ENCODE assay signal across 8 cellular contexts in genomic region chr5:180801596-180802324, GRCh38. TPM values are rescaled to one million over a fixed set of nuclear protein-coding genes. Genes with fewer than 3 reads are reported as not detected.
DNase-seq lines count a peak whose midpoint lies in the region; ATAC-seq and TF ChIP-seq lines count a peak whose summit lies in the region.

No MANE protein-coding gene starts in this region.

- CTCF ChIA-PET in CD8-positive, alpha-beta T cell (lab: Charles Lee) = interaction anchor here (0.9 to 3.4 kb wide), 6 partner anchors 9 to 108 kb away, joined by 3 to 24 read pairs (median 8); no protein-coding TSS in a partner anchor

- H3K27ac ChIP-seq in CD8-positive, alpha-beta T cell (ENCODE audit: low read depth, low read length) = peak overlapping the region; percentile 44
- H3K27ac ChIP-seq in Peyer's patch = peak overlapping the region; percentile 96 to 99 (median 98)
- H3K27ac ChIP-seq in esophagus muscularis mucosa (replicated peaks in 1 of 4) = peak overlapping the region; percentile 97 to 100 (median 98)
- peak overlapping the region; percentile 99 for H3K27ac ChIP-seq in neutrophil

- POLR2A ChIA-PET in CD8-positive, alpha-beta T cell (lab: Charles Lee) = interaction anchor here (1.1 to 4.5 kb wide), 5 partner anchors 9 to 60 kb away, joined by 3 to 75 read pairs (median 22); partner anchors contain the start of gene ZFP62

- intact Hi-C loops in CD8-positive, alpha-beta T cell (cut with DNase I, micrococcal nuclease) = loop anchor here (1.0 to 10.0 kb wide), 5 partner anchors 9 to 423 kb away; partner anchors contain the start of genes CNOT6 (in 2 of the 2) and TRIM41 (in 1 of the 2)
- intact Hi-C loops in esophagus muscularis mucosa (cut with DNase I) = loop anchor here (1.0 kb wide), 1 partner anchor 16 kb away; no protein-coding TSS in a partner anchor

- H3K27ac Mint-ChIP-seq in CD8-positive, alpha-beta T cell = peak overlapping the region; percentile 87

- H3K9me3 ChIP-seq in CD8-positive, alpha-beta T cell (ENCODE audit: low read length) = no peaks in the 10 kb centered on the region
- H3K9me3 ChIP-seq in Peyer's patch (no peaks in the 10 kb centered on the region), esophagus muscularis mucosa (no peaks in the 10 kb centered on the region), neutrophil (no peaks in the 10 kb centered on the region)

- DNase-seq in CD8-positive, alpha-beta T cell = peak in 1 of 7 experiments; percentile 47
- peak in 1 of 3 donors; percentile 7 for DNase-seq in Peyer's patch
- DNase-seq in esophagus muscularis mucosa (ENCODE audit: extremely low spot score) = no peak
- DNase-seq in EL = no peak
- no peak for DNase-seq in hypothalamus (lab: John Stamatoyannopoulos, UW)
- no peak for DNase-seq in GM19240 (ENCODE audit: insufficient read length, low spot score)
- no peak for DNase-seq in Ammon's horn (ENCODE audit: low spot score)

- TF ChIP-seq POLR2A in Peyer's patch (IDR thresholded peaks at IDR 0.05) (no peak), esophagus muscularis mucosa (IDR thresholded peaks at IDR 0.05; ENCODE audit: low read depth) (no peak)

- H3K4me3 ChIP-seq in CD8-positive, alpha-beta T cell (ENCODE audit: low read depth, low read length) = peak overlapping the region; percentile 92
- peak overlapping the region; percentile 73 to 97 (median 90) for H3K4me3 ChIP-seq in Peyer's patch
- peak overlapping the region; percentile 86 to 99 (median 94) for H3K4me3 ChIP-seq in esophagus muscularis mucosa
- H3K4me3 ChIP-seq in neutrophil (ENCODE audit: low read depth in 1 of 2, low read length in 1 of 2) = peak overlapping the region; percentile 92 to 99

- ATAC-seq in CD8-positive, alpha-beta T cell = no peak

- peaks cover 82% of the 10 kb centered on the region for H3K4me1 Mint-ChIP-seq in CD8-positive, alpha-beta T cell (ENCODE audit: low read depth)

- peaks cover 4% of the 10 kb centered on the region for H3K36me3 ChIP-seq in CD8-positive, alpha-beta T cell (ENCODE audit: insufficient read depth, low read length)
- H3K36me3 ChIP-seq in Peyer's patch = no peaks in the 10 kb centered on the region
- H3K36me3 ChIP-seq in esophagus muscularis mucosa = peaks cover 0 to 19% (median 9%) of the 10 kb centered on the region in 4 donors
- H3K36me3 ChIP-seq in neutrophil = peaks cover 14% of the 10 kb centered on the region

- peaks cover 49% of the 10 kb centered on the region for H3K36me3 Mint-ChIP-seq in CD8-positive, alpha-beta T cell

- H3K4me1 ChIP-seq in CD8-positive, alpha-beta T cell (ENCODE audit: insufficient read depth, low read length) = peaks cover 80% of the 10 kb centered on the region
- H3K4me1 ChIP-seq in Peyer's patch (peaks cover 11 to 82% (median 56%) of the 10 kb centered on the region in 4 donors), esophagus muscularis mucosa (peaks cover 85 to 92% (median 91%) of the 10 kb centered on the region in 4 donors), neutrophil (ENCODE audit: control insufficient read depth in 1 of 2, insufficient read depth in 1 of 2, low read depth in 1 of 2, low read length in 1 of 2) (peaks cover 88 to 90% of the 10 kb centered on the region in 2 experiments)

- H3K27me3 ChIP-seq in CD8-positive, alpha-beta T cell (ENCODE audit: insufficient read depth, low read length) = no peaks in the 10 kb centered on the region
- no peaks in the 10 kb centered on the region for H3K27me3 ChIP-seq in Peyer's patch
- H3K27me3 ChIP-seq in esophagus muscularis mucosa = no peaks in the 10 kb centered on the region
- H3K27me3 ChIP-seq in neutrophil = no peaks in the 10 kb centered on the region

- H3K27me3 Mint-ChIP-seq in CD8-positive, alpha-beta T cell (ENCODE audit: low read depth) = no peaks in the 10 kb centered on the region

- H3K4me3 Mint-ChIP-seq in CD8-positive, alpha-beta T cell = peak overlapping the region; percentile 87

- TF ChIP-seq EP300 in esophagus muscularis mucosa (IDR thresholded peaks at IDR 0.05) = no peak

- 10% methylated on average over 15 of the region's 15 CpGs for WGBS in esophagus muscularis mucosa

- TF ChIP-seq CTCF in CD8-positive, alpha-beta T cell (IDR thresholded peaks at IDR 0.05) = no peak
- TF ChIP-seq CTCF in Peyer's patch (IDR thresholded peaks at IDR 0.05) (no peak), esophagus muscularis mucosa (IDR thresholded peaks at IDR 0.05) (no peak), neutrophil (IDR thresholded peaks at IDR 0.05) (no peak)

- no peaks in the 10 kb centered on the region for H3K9me3 Mint-ChIP-seq in CD8-positive, alpha-beta T cell

RNA-seq across cellular contexts. Expression of gene MGAT1, which starts 0.8 kb away (rescaled TPM):
- total RNA-seq in CD8-positive, alpha-beta T cell = 10 to 100 TPM; 43.5 to 47.5 TPM
- 100 to 1,000 TPM; 102 to 155 (median 144) TPM for total RNA-seq in Peyer's patch
- 100 to 1,000 TPM; 132 to 205 (median 190) TPM for total RNA-seq in esophagus muscularis mucosa

RNA-seq across cellular contexts. Expression of gene ZFP62, which starts 59.3 kb away (rescaled TPM):
- 10 to 100 TPM; 13.7 to 13.9 TPM for total RNA-seq in CD8-positive, alpha-beta T cell
- total RNA-seq in Peyer's patch (10 to 100 TPM; 22.4 to 45.8 (median 36.4) TPM), esophagus muscularis mucosa (10 to 100 TPM; 17.7 to 22.8 (median 20.5) TPM)

Comparison
In these comparisons a context has a peak if more than half of its experiments do, and no peak if none do; other contexts are left out.
1. H3K27ac ChIP-seq: peak in every context shown above with its lines; median percentile 99 in neutrophil; 98 in esophagus muscularis mucosa; 98 in Peyer's patch; 44 in CD8-positive, alpha-beta T cell.